ENCODE assay signal across 10 cellular contexts in genomic region chr1:226870026-226870322, GRCh38. TPM values are rescaled to one million over a fixed set of nuclear protein-coding genes. Genes with fewer than 3 reads are reported as not detected.
DNase-seq lines count a peak whose midpoint lies in the region; ATAC-seq, FAIRE-seq and TF ChIP-seq lines count a peak whose summit lies in the region.
"Had no signal": no experiment of that assay in that cellular context is flagged by ENCODE, and none has a peak within 500 bp of the region (broad histone marks: within the 10 kb centered on the region; RNA-seq: fewer than 3 reads in every experiment).

No MANE protein-coding gene starts in this region.

- ATAC-seq in K562 (no peak), lung (ENCODE audit: insufficient read depth, low FRiP score) (no peak), upper lobe of left lung (ENCODE audit: low FRiP score in 2 of 2) (no peak), HG02588 (IDR thresholded peaks at IDR 0.05; ENCODE audit: unreplicated experiment) (no peak)

- TF ChIP-seq EP300 in K562 (IDR thresholded peaks at IDR 0.05; ENCODE audit: low read length): no peak
- no peak for TF ChIP-seq EP300 in upper lobe of left lung (IDR thresholded peaks at IDR 0.05)

- H3K4me2 ChIP-seq in K562 (ENCODE audit: insufficient read depth, low read length): peak overlapping the region; percentile 82

- H3K36me3 ChIP-seq in K562 (ENCODE audit: control insufficient read depth, insufficient read depth, low read length) (no peaks in the 10 kb centered on the region), lung (ENCODE audit: control insufficient read depth in 2 of 2, insufficient read depth in 2 of 2, low read length in 2 of 2) (no peaks in the 10 kb centered on the region), upper lobe of left lung (no peaks in the 10 kb centered on the region)

- no peak for DNase-seq in activated naive CD4-positive, alpha-beta T cell treated with anti-CD3 and anti-CD28 coated beads for 36 hours
- DNase-seq in activated naive CD4-positive, alpha-beta T cell treated with anti-CD3 and anti-CD28 coated beads, Interleukin-2, amount 50 U/mL, for 16 hours: no peak
- DNase-seq in K562 (ENCODE audit: extremely low read depth in 1 of 4, low spot score in 3 of 4): no peak
- DNase-seq in lung (ENCODE audit: low spot score): no peak
- no peak for DNase-seq in upper lobe of left lung
- no peak for DNase-seq in erythroblast (lab: John Stamatoyannopoulos, UW)
- no peak for DNase-seq in cerebellum (ENCODE audit: low spot score)
- DNase-seq: GF-D8, NCI-H1694 had no signal

- H4K20me1 ChIP-seq in K562 (replicated peaks; ENCODE audit: control insufficient read depth, insufficient read depth, low read length): no peaks in the 10 kb centered on the region

- peaks cover 5% of the 10 kb centered on the region for H3K4me1 Mint-ChIP-seq in activated naive CD4-positive, alpha-beta T cell treated with anti-CD3 and anti-CD28 coated beads for 36 hours (ENCODE audit: low read depth)

- no peaks in the 10 kb centered on the region for H3K36me3 Mint-ChIP-seq in activated naive CD4-positive, alpha-beta T cell treated with anti-CD3 and anti-CD28 coated beads for 36 hours (ENCODE audit: low read depth)

- TF ChIP-seq RAD21 in K562 (CRISPR knock-in tag; conservative IDR thresholded peaks at IDR 0.05 in 1 of 2, IDR thresholded peaks at IDR 0.05 in 1 of 2): no peak

- H3K4me3 ChIP-seq in K562 (peak overlapping the region; percentile 70), lung (peak overlapping the region; percentile 11), upper lobe of left lung (peak overlapping the region in 3 of 4 donors; percentile 72 to 87 (median 87))

- H3K4me3 Mint-ChIP-seq in activated naive CD4-positive, alpha-beta T cell treated with anti-CD3 and anti-CD28 coated beads for 36 hours: peak overlapping the region; percentile 73

- peaks cover 21 to 27% of the 10 kb centered on the region in 2 experiments for H3K4me1 ChIP-seq in K562 (replicated peaks in 1 of 2; ENCODE audit: control insufficient read depth in 2 of 2, insufficient read depth in 2 of 2, low read length in 2 of 2)
- peaks cover 0 to 14% of the 10 kb centered on the region in 2 donors for H3K4me1 ChIP-seq in lung (ENCODE audit: control insufficient read depth in 2 of 2, insufficient read depth in 2 of 2, low read length in 2 of 2)
- peaks cover 18 to 28% (median 22%) of the 10 kb centered on the region in 4 donors for H3K4me1 ChIP-seq in upper lobe of left lung

- TF ChIP-seq POLR2A in K562 (conservative IDR thresholded peaks at IDR 0.05): no peak
- TF ChIP-seq POLR2A in upper lobe of left lung (IDR thresholded peaks at IDR 0.05): no peak
- TF ChIP-seq POLR2A in erythroblast (IDR thresholded peaks at IDR 0.05; ENCODE audit: low read length): no peak

- H3K27me3 ChIP-seq in K562 (ENCODE audit: control insufficient read depth in 2 of 2, insufficient read depth in 2 of 2, low read length in 2 of 2) (peaks cover 3% of the 10 kb centered on the region in 2 experiments; a peak in 3 of 5 replicates), lung (ENCODE audit: control insufficient read depth, insufficient read depth) (no peaks in the 10 kb centered on the region), upper lobe of left lung (no peaks in the 10 kb centered on the region)

- H2AFZ ChIP-seq in K562 (ENCODE audit: low read depth, low read length): peak overlapping the region; percentile 99

- H3K9me1 ChIP-seq in K562 (ENCODE audit: control insufficient read depth, insufficient read depth, low read length): no peaks in the 10 kb centered on the region

- no peaks in the 10 kb centered on the region for H3K9me3 Mint-ChIP-seq in activated naive CD4-positive, alpha-beta T cell treated with anti-CD3 and anti-CD28 coated beads for 36 hours

- BruUV-seq in K562 (replicated peaks; lab: Mats Ljungman, UMichigan): TSS peak; percentile 74

- peaks cover 9% of the 10 kb centered on the region; the same call in 2 of the 3 replicates for H3K79me2 ChIP-seq in K562 (ENCODE audit: control insufficient read depth, insufficient read depth, low read length)

- peaks cover 23% of the 10 kb centered on the region for H3K27me3 Mint-ChIP-seq in activated naive CD4-positive, alpha-beta T cell treated with anti-CD3 and anti-CD28 coated beads for 36 hours (ENCODE audit: low read depth)

- in situ Hi-C loops in K562 (cut with MboI): no loop called here

- H3K27ac ChIP-seq in K562 (ENCODE audit: extremely low read depth, low read depth, low read length) (peak overlapping the region; percentile 52; the same call in 2 of the 3 replicates), lung (ENCODE audit: low read depth in 1 of 2, low read length in 1 of 2) (peak overlapping the region; percentile 62 to 86), upper lobe of left lung (peak overlapping the region; percentile 77 to 89 (median 84))

- POLR2A ChIA-PET in K562 (lab: Yijun Ruan, JAX): interaction anchor here (0.6 kb wide), 3 partner anchors 124 to 568 kb away, joined by 3 to 4 read pairs (median 3); no protein-coding TSS in a partner anchor

- H3K9ac ChIP-seq in K562 (ENCODE audit: insufficient read depth in 1 of 2, low read depth in 2 of 2, low read length in 2 of 2): peak overlapping the region; percentile 58 to 94

- H3K9me3 ChIP-seq in K562 (replicated peaks; ENCODE audit: control insufficient read depth, insufficient read depth, low read depth, low read length) (no peaks in the 10 kb centered on the region), lung (ENCODE audit: control insufficient read depth in 2 of 2, insufficient read depth in 1 of 2, low read length in 1 of 2) (no peaks in the 10 kb centered on the region), upper lobe of left lung (no peaks in the 10 kb centered on the region)

- H3K27ac Mint-ChIP-seq in activated naive CD4-positive, alpha-beta T cell treated with anti-CD3 and anti-CD28 coated beads for 36 hours: no peak overlapping the region

- 19% methylated on average over 3 of the region's 3 CpGs for WGBS in K562 (ENCODE audit: insufficient coverage, low coverage, missing lambda C conversion rate)
- 46 to 49% methylated on average over 3 of the region's 3 CpGs for WGBS in lung, 2 donors
- 47 to 55% methylated on average over 3 of the region's 3 CpGs for WGBS in upper lobe of left lung, 2 donors

- TF ChIP-seq CTCF in K562 (IDR thresholded peaks at IDR 0.05 in 2 of 3, conservative IDR thresholded peaks at IDR 0.05 in 1 of 3; ENCODE audit: insufficient read depth in 2 of 3, low read depth in 1 of 3, low read length in 3 of 3) (no peak), lung (IDR thresholded peaks at IDR 0.05; ENCODE audit: control extremely low read depth, extremely low read depth) (no peak), upper lobe of left lung (IDR thresholded peaks at IDR 0.05) (no peak)

- no peak for FAIRE-seq in K562 (lab: Jason Lieb, UNC)

- CTCF ChIA-PET in activated naive CD4-positive, alpha-beta T cell treated with anti-CD3 and anti-CD28 coated beads for 36 hours (lab: Charles Lee): interaction anchor here (0.7 kb wide), 1 partner anchor 511 kb away, joined by 4 read pairs; no protein-coding TSS in a partner anchor
- CTCF ChIA-PET in K562 (lab: Yijun Ruan, JAX; ENCODE audit: low intra/inter-chr PET ratio): no interaction called here

- intact Hi-C loops in activated naive CD4-positive, alpha-beta T cell treated with anti-CD3 and anti-CD28 coated beads for 36 hours (cut with micrococcal nuclease): no loop called here
- intact Hi-C loops in K562 (cut with micrococcal nuclease): no loop called here

TF ChIP-seq in K562, 482 proteins besides CTCF, POLR2A, EP300 and RAD21 (continues in another document):
- peak; percentile 49; the same call in 1 of the 2 replicates for TF ChIP-seq FOXK1 (CRISPR knock-in tag; IDR thresholded peaks at IDR 0.05; ENCODE audit: borderline replicate concordance)

RNA-seq across cellular contexts. Expression of gene PSEN2, which starts 0.4 kb away (rescaled TPM):
- total RNA-seq in activated naive CD4-positive, alpha-beta T cell treated with anti-CD3 and anti-CD28 coated beads for 36 hours: under 1 TPM; 0.64 to 0.69 TPM
- total RNA-seq in K562 (2011; cell fraction: chromatin; rRNA removed; ENCODE audit: low replicate concordance): 26.0 and 76.1 TPM in 2 replicates
- total RNA-seq in K562 (2011; cell fraction: nucleolus; rRNA removed): 54.9 and 66.9 TPM in 2 replicates
- total RNA-seq in K562 (2011; cell fraction: nucleoplasm; rRNA removed): 40.9 and 48.3 TPM in 2 replicates
- 21.3 and 23.7 TPM in 2 replicates for total RNA-seq in K562 (2014; rRNA removed)
- 9.2 and 10.9 TPM in 2 replicates for total RNA-seq in K562 (2014; rRNA removed; fragmentation: Illumina TruSeq; extraction: Trizol)
- total RNA-seq in K562 (2015; rRNA removed; fragmentation: Illumina TruSeq; extraction: Trizol): 15.1 and 15.2 TPM in 2 replicates
- 19.7 and 21.5 TPM in 2 replicates for total RNA-seq in K562 (2021)
- polyA plus RNA-seq in K562 (2011; rRNA removed): 12.1 and 12.9 TPM in 2 replicates
- polyA plus RNA-seq in K562 (2011; cell fraction: cytosol; rRNA removed): 13.0 and 21.6 TPM in 2 replicates
- 25.4 and 41.4 TPM in 2 replicates for polyA plus RNA-seq in K562 (2011; cell fraction: nucleus; rRNA removed)
- polyA plus RNA-seq in K562 (2012): 15.3 and 17.8 TPM in 2 replicates
- 13.7 and 15.4 TPM in 2 replicates for polyA plus RNA-seq in K562 (2014; fragmentation: Illumina TruSeq; extraction: Trizol)
- 1 to 10 TPM; 2.3 to 3.3 TPM for polyA plus RNA-seq in K562 (2014; fragmentation: Nextera tagmentation; extraction: Ambion mirVana)
- 18.0 and 20.9 TPM in 2 replicates for polyA plus RNA-seq in K562 (2014; rRNA removed)
- 14.2 and 24.8 TPM in 2 replicates for polyA minus RNA-seq in K562 (2011; rRNA and poly(A)+ RNA removed)
- 6.5 and 10.5 TPM in 2 replicates for polyA minus RNA-seq in K562 (2011; cell fraction: cytosol; rRNA and poly(A)+ RNA removed)
- 16.0 and 20.1 TPM in 2 replicates for polyA minus RNA-seq in K562 (2011; cell fraction: nucleus; rRNA and poly(A)+ RNA removed)
- total RNA-seq in lung: 10 to 100 TPM; 16.4 to 28.1 TPM
- polyA plus RNA-seq in lung: 10 to 100 TPM; 17.8 to 19.6 TPM
- total RNA-seq in upper lobe of left lung: 10 to 100 TPM; 31.2 to 70.9 (median 37.6) TPM
- total RNA-seq in cerebellum: 23.0 TPM

Comparison
In these comparisons a context has a peak if more than half of its experiments do, and no peak if none do; other contexts are left out.
1. H3K4me3 ChIP-seq: peak in every context shown above with its lines; median percentile 87 in upper lobe of left lung; 70 in K562; 11 in lung.
2. RNA of gene PSEN2, which starts 0.4 kb away (total RNA-seq): 31.2 to 70.9 TPM in upper lobe of left lung, 16.4 to 28.1 TPM in lung, 23.0 TPM in cerebellum (single experiment) and 9.2 to 76.1 TPM in K562; 0.64 to 0.69 TPM in activated naive CD4-positive, alpha-beta T cell treated with anti-CD3 and anti-CD28 coated beads for 36 hours; every median in the first group is over 4 times any median in the second.
3. Peak in every context shown above with its lines, with median percentiles within 50 percentile points of each other: H3K27ac ChIP-seq.